ENCODE assay signal across 1 cellular context in the genomic region with DNA sequence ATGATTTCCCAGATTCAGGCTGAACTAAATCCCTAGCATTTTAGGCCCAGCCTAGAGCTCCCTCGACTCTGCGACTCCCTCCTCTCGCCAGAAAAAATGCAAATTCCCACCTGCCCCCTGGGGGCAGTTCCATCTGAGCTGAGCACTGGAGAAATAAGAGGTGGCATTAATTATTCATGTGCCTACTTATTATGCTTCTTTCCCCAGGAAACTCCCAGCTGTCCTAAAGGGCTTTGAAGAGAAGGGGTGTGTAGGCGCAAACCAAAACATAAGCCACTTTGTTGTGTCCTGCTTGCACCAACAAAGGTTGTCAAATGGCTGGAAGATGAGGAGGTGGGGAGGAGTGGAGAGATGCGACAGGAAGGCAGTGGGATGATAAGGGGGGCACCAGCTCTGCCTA.
TF ChIP-seq lines count a peak whose summit lies in the region.

No MANE protein-coding gene starts in this region.

TF ChIP-seq in SK-N-SH, 30 proteins besides CTCF, POLR2A, EP300 and RAD21:
- TF ChIP-seq, protein P1, sequence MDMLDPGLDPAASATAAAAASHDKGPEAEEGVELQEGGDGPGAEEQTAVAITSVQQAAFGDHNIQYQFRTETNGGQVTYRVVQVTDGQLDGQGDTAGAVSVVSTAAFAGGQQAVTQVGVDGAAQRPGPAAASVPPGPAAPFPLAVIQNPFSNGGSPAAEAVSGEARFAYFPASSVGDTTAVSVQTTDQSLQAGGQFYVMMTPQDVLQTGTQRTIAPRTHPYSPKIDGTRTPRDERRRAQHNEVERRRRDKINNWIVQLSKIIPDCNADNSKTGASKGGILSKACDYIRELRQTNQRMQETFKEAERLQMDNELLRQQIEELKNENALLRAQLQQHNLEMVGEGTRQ (IDR thresholded peaks at IDR 0.05; ENCODE audit: borderline replicate concordance, low read depth, low read length), result no peak
- no peak for TF ChIP-seq GABPA (IDR thresholded peaks at IDR 0.05; ENCODE audit: low read depth)
- no peak for TF ChIP-seq SIN3A (IDR thresholded peaks at IDR 0.05; ENCODE audit: borderline replicate concordance, low read depth, low read length)
- no peak for TF ChIP-seq NFIC (IDR thresholded peaks at IDR 0.05; ENCODE audit: borderline replicate concordance)
- no peak for TF ChIP-seq EZH2phosphoT487 (IDR thresholded peaks at IDR 0.05; ENCODE audit: borderline replicate concordance, low read depth)
- no peak for TF ChIP-seq FOXJ3 (CRISPR knock-in tag; IDR thresholded peaks at IDR 0.05)
- no peak for TF ChIP-seq RXRA (IDR thresholded peaks at IDR 0.05; ENCODE audit: borderline replicate concordance, low read depth)
TF ChIP-seq in SK-N-SH: peak in this region for 0.
